Comparison of ENCODE assay signal across 13 cellular contexts in genomic region chr15:79319973-79320372, GRCh38. TPM values are rescaled to one million over a fixed set of nuclear protein-coding genes. Genes with fewer than 3 reads are reported as not detected.
"Had no signal": no experiment of that assay in that cellular context is flagged by ENCODE, and none has a peak within 500 bp of the region (broad histone marks: within the 10 kb centered on the region; RNA-seq: fewer than 3 reads in every experiment).

No MANE protein-coding gene starts in this region.

RNA-seq across cellular contexts. Expression of gene ANKRD34C, which starts 37.5 kb away (rescaled TPM):
- total RNA-seq: dermis blood vessel endothelial cell; esophagus mucosa; gastrocnemius medialis; glomerular endothelial cell; kidney; left colon; left lobe of liver; mammary epithelial cell; mononuclear cell; mucosa of gallbladder; naive thymus-derived CD4-positive, alpha-beta T cell had no signal
- polyA plus RNA-seq: immature natural killer cell; liver; mammary epithelial cell; naive thymus-derived CD4-positive, alpha-beta T cell had no signal
